ENCODE assay signal across 12 cellular contexts in the genomic region with DNA sequence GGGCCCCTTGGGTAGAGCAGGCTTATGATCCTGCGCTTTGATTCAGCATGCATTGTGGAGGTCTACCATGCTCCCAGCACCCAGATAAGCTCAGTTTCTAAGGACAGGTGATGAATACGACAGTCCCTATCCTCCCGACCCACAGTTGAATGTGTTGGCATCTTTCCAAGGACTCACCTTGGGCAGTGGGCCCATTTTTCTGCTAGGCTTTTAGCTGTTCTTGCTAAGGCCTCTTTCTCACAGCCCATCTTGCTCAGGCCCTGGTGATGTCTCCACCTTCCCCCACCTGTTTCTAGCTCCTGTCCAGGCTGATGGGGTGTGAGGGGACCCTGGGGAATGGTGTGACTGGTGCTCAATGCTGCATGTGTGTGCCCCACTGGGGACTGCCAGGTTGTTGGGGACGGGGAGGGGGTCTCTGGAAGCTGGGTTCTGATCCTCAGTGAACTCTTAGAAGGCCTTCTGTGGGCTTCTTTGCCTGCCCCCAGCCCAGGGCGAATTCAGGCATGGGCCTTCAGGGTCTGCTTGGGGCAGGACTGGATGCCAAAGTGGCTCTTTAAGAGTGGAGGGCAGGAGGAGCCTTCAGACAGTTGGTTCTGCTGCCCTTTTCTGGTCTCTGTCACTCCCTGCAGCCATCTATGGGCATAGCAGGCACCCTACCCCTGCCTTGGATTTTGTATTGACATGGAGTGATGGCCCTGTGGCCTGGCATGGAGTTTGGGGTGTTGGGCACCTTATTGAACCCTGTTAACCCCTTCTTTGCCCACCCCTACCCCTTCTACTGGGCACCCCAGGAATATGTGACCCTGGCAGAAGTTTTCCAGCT. TPM values are rescaled to one million over a fixed set of nuclear protein-coding genes. Genes with fewer than 3 reads are reported as not detected.
DNase-seq lines count a peak whose midpoint lies in the region; ATAC-seq and TF ChIP-seq lines count a peak whose summit lies in the region.
"Had no signal": no experiment of that assay in that cellular context is flagged by ENCODE, and none has a peak within 500 bp of the region (broad histone marks: within the 10 kb centered on the region; RNA-seq: fewer than 3 reads in every experiment).

No MANE protein-coding gene starts in this region.

- TF ChIP-seq CTCF in CD14-positive monocyte (IDR thresholded peaks at IDR 0.05) (no peak), VCaP (conservative IDR thresholded peaks at IDR 0.05) (peak; percentile 37; the same call in 1 of the 2 replicates), GM20000 (IDR thresholded peaks at IDR 0.05; ENCODE audit: extremely low read depth, missing control alignments) (no peak), GM13977 (IDR thresholded peaks at IDR 0.05; ENCODE audit: extremely low read depth, insufficient read depth, missing control alignments) (no peak)

- DNase-seq in CD14-positive monocyte (ENCODE audit: low spot score) (peak; percentile 36), left lobe of liver (ENCODE audit: low spot score) (no peak), GM20000 (ENCODE audit: low spot score) (no peak), MV-4-11 (lab: John Stamatoyannopoulos, UW) (no peak), GM13977 (ENCODE audit: low spot score) (no peak)
- no peak for DNase-seq in stimulated activated CD4-positive, alpha-beta T cell treated with anti-CD3 and anti-CD28 coated beads, Interleukin-15, amount 100 ng/mL, for 24 hours
- DNase-seq: cortex of kidney, foreskin fibroblast had no signal

- no peak overlapping the region for H3K27ac Mint-ChIP-seq in CD14-positive monocyte
- H3K27ac Mint-ChIP-seq: activated naive CD4-positive, alpha-beta T cell treated with anti-CD3 and anti-CD28 coated beads, Interleukin-2, amount 50 U/mL, for 24 hours had no signal

- no peaks in the 10 kb centered on the region for H3K4me1 Mint-ChIP-seq in CD14-positive monocyte
- H3K4me1 Mint-ChIP-seq: activated naive CD4-positive, alpha-beta T cell treated with anti-CD3 and anti-CD28 coated beads, Interleukin-2, amount 50 U/mL, for 24 hours had no signal

- peak overlapping the region; percentile 48; the same call in 1 of the 2 replicates for H3K27ac ChIP-seq in VCaP
- H3K27ac ChIP-seq: ovary had no signal

- peak; percentile 49 for TF ChIP-seq RAD21 in Ishikawa (IDR thresholded peaks at IDR 0.05; ENCODE audit: low read depth)

- H3K4me3 Mint-ChIP-seq in CD14-positive monocyte: no peak overlapping the region
- H3K4me3 Mint-ChIP-seq: activated naive CD4-positive, alpha-beta T cell treated with anti-CD3 and anti-CD28 coated beads, Interleukin-2, amount 50 U/mL, for 24 hours had no signal

- intact Hi-C loops in CD14-positive monocyte (cut with micrococcal nuclease): no loop called here

- H3K36me3 Mint-ChIP-seq in CD14-positive monocyte: no peaks in the 10 kb centered on the region
- H3K36me3 Mint-ChIP-seq: activated naive CD4-positive, alpha-beta T cell treated with anti-CD3 and anti-CD28 coated beads, Interleukin-2, amount 50 U/mL, for 24 hours had no signal

- ATAC-seq in left lobe of liver: peak; percentile 28

- no peaks in the 10 kb centered on the region for H3K9me3 Mint-ChIP-seq in CD14-positive monocyte
- H3K9me3 Mint-ChIP-seq: activated naive CD4-positive, alpha-beta T cell treated with anti-CD3 and anti-CD28 coated beads, Interleukin-2, amount 50 U/mL, for 24 hours had no signal

- in situ Hi-C loops in GM13977 (cut with MboI; ENCODE audit: low pct_unique_long_range_greater_than_20kb, low sequenced_read_pairs, unreplicated experiment): no loop called here

- TF ChIP-seq EP300 in Ishikawa (IDR thresholded peaks at IDR 0.05; ENCODE audit: borderline replicate concordance): no peak

- peaks cover 2 to 7% (median 4%) of the 10 kb centered on the region in 3 donors for H3K27me3 Mint-ChIP-seq in CD14-positive monocyte (ENCODE audit: low read depth in 3 of 3)
- H3K27me3 Mint-ChIP-seq: activated naive CD4-positive, alpha-beta T cell treated with anti-CD3 and anti-CD28 coated beads, Interleukin-2, amount 50 U/mL, for 24 hours had no signal

TF ChIP-seq in Ishikawa, 13 proteins besides CTCF, POLR2A, EP300 and RAD21:
- TF ChIP-seq NFIC (IDR thresholded peaks at IDR 0.05) (peak; percentile 43; the same call in 1 of the 2 replicates), TEAD4 (IDR thresholded peaks at IDR 0.05) (no peak)

RNA-seq across cellular contexts. Expression of a gene that starts 33.1 kb away (rescaled TPM):
- not detected for polyA plus RNA-seq in CD14-positive monocyte
- 7.5 TPM for total RNA-seq in left lobe of liver

RNA-seq across cellular contexts. Expression of a gene that starts 38.9 kb away (rescaled TPM):
- not detected for polyA plus RNA-seq in CD14-positive monocyte
- 3.4 TPM for total RNA-seq in left lobe of liver
